In genomic region chr1:165408518-165408917, GRCh38 we compare ENCODE assay signal across 8 cellular contexts. TPM values are rescaled to one million over a fixed set of nuclear protein-coding genes. Genes with fewer than 3 reads are reported as not detected.
DNase-seq lines count a peak whose midpoint lies in the region; ATAC-seq, FAIRE-seq and TF ChIP-seq lines count a peak whose summit lies in the region.

No MANE protein-coding gene starts in this region.

- no peaks in the 10 kb centered on the region for H3K9me3 ChIP-seq in breast epithelium
- no peaks in the 10 kb centered on the region for H3K9me3 ChIP-seq in K562 (replicated peaks; ENCODE audit: control insufficient read depth, insufficient read depth, low read depth, low read length)
- peaks cover 0 to 1% of the 10 kb centered on the region in 2 donors for H3K9me3 ChIP-seq in lung (ENCODE audit: control insufficient read depth in 2 of 2, insufficient read depth in 1 of 2, low read length in 1 of 2)

- H3K79me2 ChIP-seq in K562 (ENCODE audit: control insufficient read depth, insufficient read depth, low read length), result no peaks in the 10 kb centered on the region

- no peaks in the 10 kb centered on the region for H3K4me1 Mint-ChIP-seq in MCF 10A (ENCODE audit: insufficient read depth, unreplicated experiment)

- peak; percentile 85 for DNase-seq in MCF 10A (ENCODE audit: unreplicated experiment)
- no peak for DNase-seq in breast epithelium (ENCODE audit: low spot score in 2 of 2)
- peak; percentile 3 for DNase-seq in NCI-H2029 (lab: John Stamatoyannopoulos, UW)
- peak; percentile 53 to 66 (median 58) for DNase-seq in K562 (ENCODE audit: extremely low read depth in 1 of 4, low spot score in 3 of 4)
- DNase-seq in lung (ENCODE audit: low spot score), result peak; percentile 36
- no peak for DNase-seq in cerebellum (ENCODE audit: low spot score)

- H3K36me3 ChIP-seq in breast epithelium, result no peaks in the 10 kb centered on the region
- H3K36me3 ChIP-seq in K562 (ENCODE audit: control insufficient read depth, insufficient read depth, low read length), result no peaks in the 10 kb centered on the region
- no peaks in the 10 kb centered on the region for H3K36me3 ChIP-seq in lung (ENCODE audit: control insufficient read depth in 2 of 2, insufficient read depth in 2 of 2, low read length in 2 of 2)

- no peak overlapping the region for H3K9ac ChIP-seq in K562 (ENCODE audit: insufficient read depth in 1 of 2, low read depth in 2 of 2, low read length in 2 of 2)

- H3K27me3 Mint-ChIP-seq in MCF 10A (ENCODE audit: insufficient read depth, unreplicated experiment), result peaks cover 22% of the 10 kb centered on the region

- H3K9me3 Mint-ChIP-seq in MCF 10A (ENCODE audit: unreplicated experiment), result no peaks in the 10 kb centered on the region

- peak; percentile 28 to 64; a peak in 2 of 4 replicates for TF ChIP-seq RAD21 in K562 (CRISPR knock-in tag; conservative IDR thresholded peaks at IDR 0.05 in 1 of 2, IDR thresholded peaks at IDR 0.05 in 1 of 2)

- H3K4me2 ChIP-seq in K562 (ENCODE audit: insufficient read depth, low read length), result no peak overlapping the region

- peak; percentile 82 for FAIRE-seq in K562 (lab: Jason Lieb, UNC)

- no TSS peak for BruUV-seq in MCF 10A (replicated peaks; lab: Mats Ljungman, UMichigan)
- BruUV-seq in K562 (replicated peaks; lab: Mats Ljungman, UMichigan), result no TSS peak

- H3K27ac ChIP-seq in breast epithelium, result no peak overlapping the region
- no peak overlapping the region for H3K27ac ChIP-seq in K562 (ENCODE audit: extremely low read depth, low read depth, low read length)
- H3K27ac ChIP-seq in lung (ENCODE audit: low read depth in 1 of 2, low read length in 1 of 2), result no peak overlapping the region

- H3K27me3 ChIP-seq in breast epithelium, result peaks cover 0 to 4% of the 10 kb centered on the region in 2 donors
- H3K27me3 ChIP-seq in K562 (ENCODE audit: control insufficient read depth in 2 of 2, insufficient read depth in 2 of 2, low read length in 2 of 2), result peaks cover 0 to 14% of the 10 kb centered on the region in 2 experiments; a peak in 1 of 5 replicates
- no peaks in the 10 kb centered on the region for H3K27me3 ChIP-seq in lung (ENCODE audit: control insufficient read depth, insufficient read depth)

- 2% methylated on average over 6 of the region's 6 CpGs for WGBS in K562 (ENCODE audit: insufficient coverage, low coverage, missing lambda C conversion rate)
- 50 to 55% methylated on average over 6 of the region's 6 CpGs for WGBS in lung, 2 donors

- in situ Hi-C loops in K562 (cut with MboI), result no loop called here

- CTCF ChIA-PET in MCF 10A (lab: Yijun Ruan, JAX), result interaction anchor here (0.6 to 13.1 kb wide), 9 partner anchors 10 to 580 kb away, joined by 3 to 361 read pairs (median 5); no protein-coding TSS in a partner anchor
- CTCF ChIA-PET in K562 (lab: Yijun Ruan, JAX; ENCODE audit: low intra/inter-chr PET ratio), result interaction anchor here (0.5 to 1.8 kb wide), 4 partner anchors 184 to 506 kb away, joined by 3 to 10 read pairs (median 6); no protein-coding TSS in a partner anchor

- no peaks in the 10 kb centered on the region for H3K36me3 Mint-ChIP-seq in MCF 10A (ENCODE audit: insufficient read depth, unreplicated experiment)

- H3K27ac Mint-ChIP-seq in MCF 10A (ENCODE audit: low read depth, unreplicated experiment), result no peak overlapping the region

- H3K4me1 ChIP-seq in breast epithelium, result no peaks in the 10 kb centered on the region
- no peaks in the 10 kb centered on the region for H3K4me1 ChIP-seq in K562 (replicated peaks in 1 of 2; ENCODE audit: control insufficient read depth in 2 of 2, insufficient read depth in 2 of 2, low read length in 2 of 2)
- H3K4me1 ChIP-seq in lung (ENCODE audit: control insufficient read depth in 2 of 2, insufficient read depth in 2 of 2, low read length in 2 of 2), result peaks cover 0 to 10% of the 10 kb centered on the region in 2 donors

- POLR2A ChIA-PET in MCF 10A (lab: Yijun Ruan, JAX), result no interaction called here
- POLR2A ChIA-PET in K562 (lab: Yijun Ruan, JAX), result interaction anchor here (0.7 kb wide), 1 partner anchor 136 kb away, joined by 3 read pairs; no protein-coding TSS in a partner anchor

- ATAC-seq in K562 (peak; percentile 89), lung (ENCODE audit: insufficient read depth, low FRiP score) (peak; percentile 75), HG03025 (IDR thresholded peaks at IDR 0.05; ENCODE audit: low FRiP score, unreplicated experiment) (no peak), GM21423 (IDR thresholded peaks at IDR 0.05; ENCODE audit: unreplicated experiment) (no peak)

- H3K9me1 ChIP-seq in K562 (ENCODE audit: control insufficient read depth, insufficient read depth, low read length), result no peaks in the 10 kb centered on the region

- H4K20me1 ChIP-seq in K562 (replicated peaks; ENCODE audit: control insufficient read depth, insufficient read depth, low read length), result no peaks in the 10 kb centered on the region

- no peak overlapping the region for H2AFZ ChIP-seq in K562 (ENCODE audit: low read depth, low read length)

- no peak for TF ChIP-seq POLR2A in breast epithelium (IDR thresholded peaks at IDR 0.05)
- no peak for TF ChIP-seq POLR2A in K562 (conservative IDR thresholded peaks at IDR 0.05)

- H3K4me3 Mint-ChIP-seq in MCF 10A (ENCODE audit: unreplicated experiment), result no peak overlapping the region

- TF ChIP-seq CTCF in MCF 10A (IDR thresholded peaks at IDR 0.05; ENCODE audit: unreplicated experiment), result peak; percentile 62
- TF ChIP-seq CTCF in breast epithelium (IDR thresholded peaks at IDR 0.05), result peak in 1 of 3 donors; percentile 14
- peak; percentile 60 to 67 (median 66) for TF ChIP-seq CTCF in K562 (IDR thresholded peaks at IDR 0.05 in 2 of 3, conservative IDR thresholded peaks at IDR 0.05 in 1 of 3; ENCODE audit: insufficient read depth in 2 of 3, low read depth in 1 of 3, low read length in 3 of 3)
- peak; percentile 16 for TF ChIP-seq CTCF in lung (IDR thresholded peaks at IDR 0.05; ENCODE audit: control extremely low read depth, extremely low read depth)

- intact Hi-C loops in MCF 10A (cut with micrococcal nuclease) (loop anchor here (1.0 kb wide), 1 partner anchor 185 kb away; no protein-coding TSS in a partner anchor), breast epithelium (cut with DNase I; ENCODE audit: low total_unique reads) (loop anchor here (10.0 kb wide), 1 partner anchor 186 kb away; no protein-coding TSS in a partner anchor), K562 (cut with micrococcal nuclease) (loop anchor here (5.0 kb wide), 1 partner anchor 504 kb away; no protein-coding TSS in a partner anchor)

- TF ChIP-seq EP300 in K562 (IDR thresholded peaks at IDR 0.05; ENCODE audit: low read length), result no peak

- H3K4me3 ChIP-seq in breast epithelium (no peak overlapping the region), K562 (no peak overlapping the region), lung (no peak overlapping the region)

RNA-seq across cellular contexts. Expression of gene RXRG, which starts 36.4 kb away (rescaled TPM):
- total RNA-seq in MCF 10A (2022) (not detected in 2 replicates), breast epithelium (under 1 TPM in 1 of 3 donors, not detected in 2; 0.16 TPM), K562 (2014; rRNA removed) (not detected in 2 replicates), K562 (2014; rRNA removed; fragmentation: Illumina TruSeq; extraction: Trizol) (not detected in 2 replicates), K562 (2015; rRNA removed; fragmentation: Illumina TruSeq; extraction: Trizol) (not detected in 2 replicates), K562 (2021) (not detected in 2 replicates), lung (1 to 10 TPM; 1.6 to 3.0 TPM), cerebellum (0.36 TPM)
- total RNA-seq in K562 (2011; cell fraction: chromatin; rRNA removed; ENCODE audit: low replicate concordance), result not detected in 2 replicates
- total RNA-seq in K562 (2011; cell fraction: nucleolus; rRNA removed), result not detected in 2 replicates
- total RNA-seq in K562 (2011; cell fraction: nucleoplasm; rRNA removed), result not detected in 2 replicates
- polyA plus RNA-seq in K562 (2011; rRNA removed) (not detected in 2 replicates), K562 (2014; fragmentation: Illumina TruSeq; extraction: Trizol) (not detected in 2 replicates), K562 (2014; fragmentation: Nextera tagmentation; extraction: Ambion mirVana) (not detected), K562 (2014; rRNA removed) (not detected in 2 replicates), lung (1 to 10 TPM in 1 of 2 donors, under 1 TPM in 1; 0.55 to 1.8 TPM)
- not detected in 2 replicates for polyA plus RNA-seq in K562 (2011; cell fraction: cytosol; rRNA removed)
- not detected in 2 replicates for polyA plus RNA-seq in K562 (2011; cell fraction: nucleus; rRNA removed)
- not detected in 2 replicates for polyA plus RNA-seq in K562 (2012)
- polyA minus RNA-seq in K562 (2011; rRNA and poly(A)+ RNA removed), result not detected in 2 replicates
- not detected in 2 replicates for polyA minus RNA-seq in K562 (2011; cell fraction: cytosol; rRNA and poly(A)+ RNA removed)
- not detected in 2 replicates for polyA minus RNA-seq in K562 (2011; cell fraction: nucleus; rRNA and poly(A)+ RNA removed)

RNA-seq across cellular contexts. Expression of gene LMX1A, which starts 52.0 kb away (rescaled TPM):
- total RNA-seq in MCF 10A (2022) (not detected in 2 replicates), breast epithelium (1 to 10 TPM in 1 of 3 donors, not detected in 2; 1.3 TPM), K562 (2014; rRNA removed) (not detected in 2 replicates), K562 (2014; rRNA removed; fragmentation: Illumina TruSeq; extraction: Trizol) (not detected in 2 replicates), K562 (2015; rRNA removed; fragmentation: Illumina TruSeq; extraction: Trizol) (not detected in 2 replicates), K562 (2021) (not detected in 2 replicates), lung (not detected), cerebellum (13.3 TPM)
- not detected in 2 replicates for total RNA-seq in K562 (2011; cell fraction: chromatin; rRNA removed; ENCODE audit: low replicate concordance)
- total RNA-seq in K562 (2011; cell fraction: nucleolus; rRNA removed), result not detected in 2 replicates
- total RNA-seq in K562 (2011; cell fraction: nucleoplasm; rRNA removed), result not detected in 2 replicates
- polyA plus RNA-seq in K562 (2011; rRNA removed) (not detected in 2 replicates), K562 (2014; fragmentation: Illumina TruSeq; extraction: Trizol) (not detected in 2 replicates), K562 (2014; fragmentation: Nextera tagmentation; extraction: Ambion mirVana) (not detected), K562 (2014; rRNA removed) (not detected in 2 replicates), lung (under 1 TPM in 1 of 2 donors, not detected in 1; 0.03 TPM)
- not detected in 2 replicates for polyA plus RNA-seq in K562 (2011; cell fraction: cytosol; rRNA removed)
- not detected in 2 replicates for polyA plus RNA-seq in K562 (2011; cell fraction: nucleus; rRNA removed)
- not detected in 2 replicates for polyA plus RNA-seq in K562 (2012)
- polyA minus RNA-seq in K562 (2011; rRNA and poly(A)+ RNA removed), result not detected in 2 replicates
- polyA minus RNA-seq in K562 (2011; cell fraction: cytosol; rRNA and poly(A)+ RNA removed), result not detected in 2 replicates
- polyA minus RNA-seq in K562 (2011; cell fraction: nucleus; rRNA and poly(A)+ RNA removed), result not detected in 2 replicates

Comparison
In these comparisons a context has a peak if more than half of its experiments do, and no peak if none do; other contexts are left out.
1. DNase-seq: peak in MCF 10A (single experiment), NCI-H2029 (single experiment), K562 (4 of 4) and lung (single experiment); none in breast epithelium (0 of 2) and cerebellum (single experiment).
2. ATAC-seq: peak in K562 (single experiment) and lung (single experiment); none in HG03025 (single experiment) and GM21423 (single experiment).